22 cellular contexts compared by ENCODE assay signal in the genomic region with DNA sequence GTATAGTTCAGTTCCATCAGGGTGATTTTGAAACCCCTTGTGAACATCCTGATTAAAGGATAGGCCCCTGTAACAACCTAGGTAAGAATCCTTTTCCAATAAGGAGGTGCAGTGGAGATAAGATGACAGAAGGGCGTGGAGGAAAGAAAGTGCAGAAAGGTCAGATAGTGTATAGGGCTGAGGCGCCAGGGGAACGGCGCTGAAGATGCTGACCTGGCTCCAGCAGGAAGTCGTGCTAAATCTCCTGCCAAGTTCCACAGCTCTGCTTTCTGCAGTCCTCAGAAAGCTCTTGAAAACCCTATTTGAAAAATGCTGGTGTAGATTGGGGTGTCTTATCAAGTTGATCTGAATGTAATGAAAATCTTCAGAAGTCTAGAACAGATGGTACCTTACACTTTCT.
DNase-seq lines count a peak whose midpoint lies in the region; ATAC-seq and TF ChIP-seq lines count a peak whose summit lies in the region.
"Had no signal": no experiment of that assay in that cellular context is flagged by ENCODE, and none has a peak within 500 bp of the region (broad histone marks: within the 10 kb centered on the region; RNA-seq: fewer than 3 reads in every experiment).

No MANE protein-coding gene starts in this region.

- H3K27ac Mint-ChIP-seq in stimulated activated effector memory CD8-positive, alpha-beta T cell treated with anti-CD3 and anti-CD28 coated beads, Interleukin-12 subunit alpha, Interleukin-12 subunit beta, amount 100 ng/mL, for 72 hours, result no peak overlapping the region
- H3K27ac Mint-ChIP-seq: B cell had no signal

- DNase-seq in DMS79 treated with DMSO at 0.1 percent for 48 hours (lab: John Stamatoyannopoulos, UW), result peak; percentile 34
- DNase-seq in DMS79 (lab: John Stamatoyannopoulos, UW), result no peak
- DNase-seq in brain microvascular endothelial cell, result no peak
- peak; percentile 52 for DNase-seq in iris pigment epithelial cell (ENCODE audit: low read depth)
- DNase-seq in glomerular visceral epithelial cell (ENCODE audit: extremely low spot score), result no peak
- DNase-seq in GM13977 (ENCODE audit: low spot score), result no peak
- no peak for DNase-seq in stimulated activated effector memory CD8-positive, alpha-beta T cell treated with anti-CD3 and anti-CD28 coated beads, Interleukin-12 subunit alpha, Interleukin-12 subunit beta, amount 100 ng/mL, for 72 hours (ENCODE audit: low spot score in 2 of 2)
- DNase-seq: COR-L47, DMS153, EL, KG1, NCI-H1694, NCI-H2081 treated with DMSO at 0.1 percent for 48 hours, NCI-H510A, NCI-H748 treated with DMSO at 0.1 percent for 48 hours, PC-9 had no signal

- no peaks in the 10 kb centered on the region for H3K4me1 Mint-ChIP-seq in stimulated activated effector memory CD8-positive, alpha-beta T cell treated with anti-CD3 and anti-CD28 coated beads, Interleukin-12 subunit alpha, Interleukin-12 subunit beta, amount 100 ng/mL, for 72 hours
- H3K4me1 Mint-ChIP-seq: B cell had no signal

- peak overlapping the region; percentile 13 for H2AFZ ChIP-seq in ACC112 (ENCODE audit: low read length, unreplicated experiment)
- H2AFZ ChIP-seq: PC-9 had no signal

- no peaks in the 10 kb centered on the region for H3K79me2 ChIP-seq in ACC112 (ENCODE audit: control insufficient read depth, insufficient read depth, low read length, unreplicated experiment)

- no peaks in the 10 kb centered on the region for H3K36me3 ChIP-seq in ACC112 (ENCODE audit: insufficient read depth, low read length)
- H3K36me3 ChIP-seq in brain microvascular endothelial cell (replicated peaks), result no peaks in the 10 kb centered on the region
- H3K36me3 ChIP-seq: SJSA1 had no signal

- in situ Hi-C loops in brain microvascular endothelial cell (cut with HindIII; ENCODE audit: low pct_ligation_motif_present, low sequenced_read_pairs) (no loop called here), GM13977 (cut with MboI; ENCODE audit: low pct_unique_long_range_greater_than_20kb, low sequenced_read_pairs, unreplicated experiment) (no loop called here)

- H3K27me3 ChIP-seq in ACC112 (ENCODE audit: insufficient read depth, low read length), result no peaks in the 10 kb centered on the region
- no peaks in the 10 kb centered on the region for H3K27me3 ChIP-seq in brain microvascular endothelial cell (replicated peaks)
- H3K27me3 ChIP-seq: SJSA1 had no signal

- peaks cover 31% of the 10 kb centered on the region for H3K4me1 ChIP-seq in ACC112 (ENCODE audit: control insufficient read depth, insufficient read depth, low read length, unreplicated experiment)

- H3K4me3 ChIP-seq in ACC112 (ENCODE audit: low read depth, low read length), result no peak overlapping the region
- H3K4me3 ChIP-seq in brain microvascular endothelial cell (ENCODE audit: low read depth, low read length), result no peak overlapping the region
- H3K4me3 ChIP-seq: GM12878, PC-9, SJSA1 had no signal

- H3K36me3 Mint-ChIP-seq in stimulated activated effector memory CD8-positive, alpha-beta T cell treated with anti-CD3 and anti-CD28 coated beads, Interleukin-12 subunit alpha, Interleukin-12 subunit beta, amount 100 ng/mL, for 72 hours, result no peaks in the 10 kb centered on the region

- H3K4me3 Mint-ChIP-seq in stimulated activated effector memory CD8-positive, alpha-beta T cell treated with anti-CD3 and anti-CD28 coated beads, Interleukin-12 subunit alpha, Interleukin-12 subunit beta, amount 100 ng/mL, for 72 hours, result no peak overlapping the region
- H3K4me3 Mint-ChIP-seq: B cell had no signal

- no peak for TF ChIP-seq CTCF in brain microvascular endothelial cell (IDR thresholded peaks at IDR 0.05; ENCODE audit: low read depth, low read length, missing control alignments)
- TF ChIP-seq CTCF in GM13977 (IDR thresholded peaks at IDR 0.05; ENCODE audit: extremely low read depth, insufficient read depth, missing control alignments), result no peak

- no peaks in the 10 kb centered on the region for H3K9me3 Mint-ChIP-seq in stimulated activated effector memory CD8-positive, alpha-beta T cell treated with anti-CD3 and anti-CD28 coated beads, Interleukin-12 subunit alpha, Interleukin-12 subunit beta, amount 100 ng/mL, for 72 hours

- ATAC-seq in stimulated activated effector memory CD8-positive, alpha-beta T cell treated with anti-CD3 and anti-CD28 coated beads, Interleukin-12 subunit alpha, Interleukin-12 subunit beta, amount 100 ng/mL, for 72 hours, result no peak
- ATAC-seq: GM12878 had no signal

- peak overlapping the region; percentile 90; the same call in 1 of the 2 replicates for H3K27ac ChIP-seq in ACC112 (ENCODE audit: low read depth, low read length)
- H3K27ac ChIP-seq in brain microvascular endothelial cell, result peak overlapping the region; percentile 97
- H3K27ac ChIP-seq: 22Rv1, PC-9, RWPE1 had no signal

Comparison
In these comparisons a context has a peak if more than half of its experiments do, and no peak if none do; other contexts are left out.
1. DNase-seq: peak in DMS79 treated with DMSO at 0.1 percent for 48 hours (single experiment) and iris pigment epithelial cell (single experiment); none in DMS79 (single experiment), brain microvascular endothelial cell (single experiment), glomerular visceral epithelial cell (single experiment), GM13977 (single experiment) and stimulated activated effector memory CD8-positive, alpha-beta T cell treated with anti-CD3 and anti-CD28 coated beads, Interleukin-12 subunit alpha, Interleukin-12 subunit beta, amount 100 ng/mL, for 72 hours (0 of 2).